2 cellular contexts compared by ENCODE assay signal in the genomic region with DNA sequence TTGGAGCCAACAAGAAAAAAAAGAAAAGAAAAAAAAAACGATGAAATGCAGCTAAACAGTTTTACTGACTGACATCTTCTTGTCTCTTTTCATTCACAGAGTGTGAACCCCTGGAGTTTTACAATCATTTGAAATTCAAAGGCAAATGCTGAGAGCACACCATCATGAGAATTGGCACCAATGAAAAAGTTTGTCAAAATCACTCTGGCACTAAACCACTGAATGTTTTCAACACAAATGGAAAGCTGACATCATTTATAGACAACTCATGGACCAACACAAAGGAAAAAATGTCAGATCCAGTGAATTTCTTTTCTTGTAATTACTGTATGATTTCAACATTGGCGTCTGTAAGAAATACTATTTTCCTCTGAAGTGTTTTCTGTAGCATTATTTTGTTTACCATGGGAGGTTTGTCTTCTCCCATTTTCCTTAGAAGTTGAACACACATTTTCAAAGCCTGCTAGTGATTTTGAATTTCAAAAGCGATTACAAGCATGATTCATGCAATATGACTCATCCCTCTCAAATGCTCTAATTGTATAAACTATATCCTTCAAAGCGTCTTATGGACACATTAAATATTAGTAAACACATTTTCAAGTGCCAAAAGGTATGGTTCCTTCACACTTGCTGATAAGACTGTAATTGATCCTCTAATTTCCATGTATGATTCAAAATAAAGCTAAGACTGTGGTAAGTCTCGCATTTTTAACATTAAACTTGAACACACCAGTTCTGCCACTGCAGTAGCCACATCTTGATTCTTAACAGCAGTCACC.
TF ChIP-seq lines count a peak whose summit lies in the region.

No MANE protein-coding gene starts in this region.

TF ChIP-seq in GM23338, 12 proteins besides CTCF, POLR2A, EP300 and RAD21 (continues in another document):
- TF ChIP-seq EZH2phosphoT487 (IDR thresholded peaks at IDR 0.05; ENCODE audit: unreplicated experiment) = no peak
- TF ChIP-seq STAT1 (IDR thresholded peaks at IDR 0.05; ENCODE audit: unreplicated experiment) = no peak
- TF ChIP-seq, protein P1, sequence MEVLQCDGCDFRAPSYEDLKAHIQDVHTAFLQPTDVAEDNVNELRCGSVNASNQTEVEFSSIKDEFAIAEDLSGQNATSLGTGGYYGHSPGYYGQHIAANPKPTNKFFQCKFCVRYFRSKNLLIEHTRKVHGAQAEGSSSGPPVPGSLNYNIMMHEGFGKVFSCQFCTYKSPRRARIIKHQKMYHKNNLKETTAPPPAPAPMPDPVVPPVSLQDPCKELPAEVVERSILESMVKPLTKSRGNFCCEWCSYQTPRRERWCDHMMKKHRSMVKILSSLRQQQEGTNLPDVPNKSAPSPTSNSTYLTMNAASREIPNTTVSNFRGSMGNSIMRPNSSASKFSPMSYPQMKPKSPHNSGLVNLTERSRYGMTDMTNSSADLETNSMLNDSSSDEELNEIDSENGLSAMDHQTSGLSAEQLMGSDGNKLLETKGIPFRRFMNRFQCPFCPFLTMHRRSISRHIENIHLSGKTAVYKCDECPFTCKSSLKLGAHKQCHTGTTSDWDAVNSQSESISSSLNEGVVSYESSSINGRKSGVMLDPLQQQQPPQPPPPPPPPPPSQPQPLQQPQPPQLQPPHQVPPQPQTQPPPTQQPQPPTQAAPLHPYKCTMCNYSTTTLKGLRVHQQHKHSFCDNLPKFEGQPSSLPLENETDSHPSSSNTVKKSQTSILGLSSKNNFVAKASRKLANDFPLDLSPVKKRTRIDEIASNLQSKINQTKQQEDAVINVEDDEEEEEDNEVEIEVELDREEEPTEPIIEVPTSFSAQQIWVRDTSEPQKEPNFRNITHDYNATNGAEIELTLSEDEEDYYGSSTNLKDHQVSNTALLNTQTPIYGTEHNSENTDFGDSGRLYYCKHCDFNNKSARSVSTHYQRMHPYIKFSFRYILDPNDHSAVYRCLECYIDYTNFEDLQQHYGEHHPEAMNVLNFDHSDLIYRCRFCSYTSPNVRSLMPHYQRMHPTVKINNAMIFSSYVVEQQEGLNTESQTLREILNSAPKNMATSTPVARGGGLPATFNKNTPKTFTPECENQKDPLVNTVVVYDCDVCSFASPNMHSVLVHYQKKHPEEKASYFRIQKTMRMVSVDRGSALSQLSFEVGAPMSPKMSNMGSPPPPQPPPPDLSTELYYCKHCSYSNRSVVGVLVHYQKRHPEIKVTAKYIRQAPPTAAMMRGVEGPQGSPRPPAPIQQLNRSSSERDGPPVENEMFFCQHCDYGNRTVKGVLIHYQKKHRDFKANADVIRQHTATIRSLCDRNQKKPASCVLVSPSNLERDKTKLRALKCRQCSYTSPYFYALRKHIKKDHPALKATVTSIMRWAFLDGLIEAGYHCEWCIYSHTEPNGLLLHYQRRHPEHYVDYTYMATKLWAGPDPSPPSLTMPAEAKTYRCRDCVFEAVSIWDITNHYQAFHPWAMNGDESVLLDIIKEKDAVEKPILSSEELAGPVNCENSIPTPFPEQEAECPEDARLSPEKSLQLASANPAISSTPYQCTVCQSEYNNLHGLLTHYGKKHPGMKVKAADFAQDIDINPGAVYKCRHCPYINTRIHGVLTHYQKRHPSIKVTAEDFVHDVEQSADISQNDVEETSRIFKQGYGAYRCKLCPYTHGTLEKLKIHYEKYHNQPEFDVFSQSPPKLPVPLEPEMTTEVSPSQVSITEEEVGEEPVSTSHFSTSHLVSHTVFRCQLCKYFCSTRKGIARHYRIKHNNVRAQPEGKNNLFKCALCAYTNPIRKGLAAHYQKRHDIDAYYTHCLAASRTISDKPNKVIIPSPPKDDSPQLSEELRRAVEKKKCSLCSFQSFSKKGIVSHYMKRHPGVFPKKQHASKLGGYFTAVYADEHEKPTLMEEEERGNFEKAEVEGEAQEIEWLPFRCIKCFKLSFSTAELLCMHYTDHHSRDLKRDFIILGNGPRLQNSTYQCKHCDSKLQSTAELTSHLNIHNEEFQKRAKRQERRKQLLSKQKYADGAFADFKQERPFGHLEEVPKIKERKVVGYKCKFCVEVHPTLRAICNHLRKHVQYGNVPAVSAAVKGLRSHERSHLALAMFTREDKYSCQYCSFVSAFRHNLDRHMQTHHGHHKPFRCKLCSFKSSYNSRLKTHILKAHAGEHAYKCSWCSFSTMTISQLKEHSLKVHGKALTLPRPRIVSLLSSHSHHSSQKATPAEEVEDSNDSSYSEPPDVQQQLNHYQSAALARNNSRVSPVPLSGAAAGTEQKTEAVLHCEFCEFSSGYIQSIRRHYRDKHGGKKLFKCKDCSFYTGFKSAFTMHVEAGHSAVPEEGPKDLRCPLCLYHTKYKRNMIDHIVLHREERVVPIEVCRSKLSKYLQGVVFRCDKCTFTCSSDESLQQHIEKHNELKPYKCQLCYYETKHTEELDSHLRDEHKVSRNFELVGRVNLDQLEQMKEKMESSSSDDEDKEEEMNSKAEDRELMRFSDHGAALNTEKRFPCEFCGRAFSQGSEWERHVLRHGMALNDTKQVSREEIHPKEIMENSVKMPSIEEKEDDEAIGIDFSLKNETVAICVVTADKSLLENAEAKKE (CRISPR knock-in tag; IDR thresholded peaks at IDR 0.05) = no peak
- TF ChIP-seq, protein P2, sequence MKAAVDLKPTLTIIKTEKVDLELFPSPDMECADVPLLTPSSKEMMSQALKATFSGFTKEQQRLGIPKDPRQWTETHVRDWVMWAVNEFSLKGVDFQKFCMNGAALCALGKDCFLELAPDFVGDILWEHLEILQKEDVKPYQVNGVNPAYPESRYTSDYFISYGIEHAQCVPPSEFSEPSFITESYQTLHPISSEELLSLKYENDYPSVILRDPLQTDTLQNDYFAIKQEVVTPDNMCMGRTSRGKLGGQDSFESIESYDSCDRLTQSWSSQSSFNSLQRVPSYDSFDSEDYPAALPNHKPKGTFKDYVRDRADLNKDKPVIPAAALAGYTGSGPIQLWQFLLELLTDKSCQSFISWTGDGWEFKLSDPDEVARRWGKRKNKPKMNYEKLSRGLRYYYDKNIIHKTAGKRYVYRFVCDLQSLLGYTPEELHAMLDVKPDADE (IDR thresholded peaks at IDR 0.05) = no peak
- TF ChIP-seq, protein P3, sequence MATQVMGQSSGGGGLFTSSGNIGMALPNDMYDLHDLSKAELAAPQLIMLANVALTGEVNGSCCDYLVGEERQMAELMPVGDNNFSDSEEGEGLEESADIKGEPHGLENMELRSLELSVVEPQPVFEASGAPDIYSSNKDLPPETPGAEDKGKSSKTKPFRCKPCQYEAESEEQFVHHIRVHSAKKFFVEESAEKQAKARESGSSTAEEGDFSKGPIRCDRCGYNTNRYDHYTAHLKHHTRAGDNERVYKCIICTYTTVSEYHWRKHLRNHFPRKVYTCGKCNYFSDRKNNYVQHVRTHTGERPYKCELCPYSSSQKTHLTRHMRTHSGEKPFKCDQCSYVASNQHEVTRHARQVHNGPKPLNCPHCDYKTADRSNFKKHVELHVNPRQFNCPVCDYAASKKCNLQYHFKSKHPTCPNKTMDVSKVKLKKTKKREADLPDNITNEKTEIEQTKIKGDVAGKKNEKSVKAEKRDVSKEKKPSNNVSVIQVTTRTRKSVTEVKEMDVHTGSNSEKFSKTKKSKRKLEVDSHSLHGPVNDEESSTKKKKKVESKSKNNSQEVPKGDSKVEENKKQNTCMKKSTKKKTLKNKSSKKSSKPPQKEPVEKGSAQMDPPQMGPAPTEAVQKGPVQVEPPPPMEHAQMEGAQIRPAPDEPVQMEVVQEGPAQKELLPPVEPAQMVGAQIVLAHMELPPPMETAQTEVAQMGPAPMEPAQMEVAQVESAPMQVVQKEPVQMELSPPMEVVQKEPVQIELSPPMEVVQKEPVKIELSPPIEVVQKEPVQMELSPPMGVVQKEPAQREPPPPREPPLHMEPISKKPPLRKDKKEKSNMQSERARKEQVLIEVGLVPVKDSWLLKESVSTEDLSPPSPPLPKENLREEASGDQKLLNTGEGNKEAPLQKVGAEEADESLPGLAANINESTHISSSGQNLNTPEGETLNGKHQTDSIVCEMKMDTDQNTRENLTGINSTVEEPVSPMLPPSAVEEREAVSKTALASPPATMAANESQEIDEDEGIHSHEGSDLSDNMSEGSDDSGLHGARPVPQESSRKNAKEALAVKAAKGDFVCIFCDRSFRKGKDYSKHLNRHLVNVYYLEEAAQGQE (IDR thresholded peaks at IDR 0.05; ENCODE audit: unreplicated experiment) = no peak
- no peak for TF ChIP-seq POLR2AphosphoS5 (IDR thresholded peaks at IDR 0.05; ENCODE audit: low read depth)
- TF ChIP-seq NANOG (IDR thresholded peaks at IDR 0.05; ENCODE audit: borderline replicate concordance) = no peak

TF ChIP-seq in endothelial cell of umbilical vein, 7 proteins besides CTCF, POLR2A, EP300 and RAD21:
- no peak for TF ChIP-seq EZH2 (IDR thresholded peaks at IDR 0.05; ENCODE audit: borderline replicate concordance, low read depth, low read length, severe bottlenecking)
- peak; percentile 62 for TF ChIP-seq JUN (IDR thresholded peaks at IDR 0.05; ENCODE audit: borderline replicate concordance, insufficient read depth, insufficient read length, low read depth)
- TF ChIP-seq POLR2AphosphoS5 (IDR thresholded peaks at IDR 0.05; ENCODE audit: insufficient read depth, low read depth, low read length) = no peak
- no peak for TF ChIP-seq MYC (IDR thresholded peaks at IDR 0.05; ENCODE audit: low read depth, low read length)
- no peak for TF ChIP-seq GATA2 (IDR thresholded peaks at IDR 0.05; ENCODE audit: insufficient read depth, insufficient read length, low read depth, low read length)
- TF ChIP-seq, protein P4, sequence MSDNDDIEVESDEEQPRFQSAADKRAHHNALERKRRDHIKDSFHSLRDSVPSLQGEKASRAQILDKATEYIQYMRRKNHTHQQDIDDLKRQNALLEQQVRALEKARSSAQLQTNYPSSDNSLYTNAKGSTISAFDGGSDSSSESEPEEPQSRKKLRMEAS (IDR thresholded peaks at IDR 0.05; ENCODE audit: insufficient read depth, insufficient read length) = no peak
- peak; percentile 90 for TF ChIP-seq FOS (IDR thresholded peaks at IDR 0.05; ENCODE audit: borderline replicate concordance, insufficient read depth, low read length)
TF ChIP-seq in endothelial cell of umbilical vein: peak in this region for 2.
